Comparison of ENCODE assay signal across 27 cellular contexts in genomic region chr16:60318486-60318885, GRCh38.
DNase-seq lines count a peak whose midpoint lies in the region; ATAC-seq, FAIRE-seq and TF ChIP-seq lines count a peak whose summit lies in the region.
"Had no signal": no experiment of that assay in that cellular context is flagged by ENCODE, and none has a peak within 500 bp of the region (broad histone marks: within the 10 kb centered on the region; RNA-seq: fewer than 3 reads in every experiment).

No MANE protein-coding gene starts in this region.

- intact Hi-C loops in mammary epithelial cell (cut with micrococcal nuclease) (no loop called here), breast epithelium (cut with DNase I; ENCODE audit: low total_unique reads) (no loop called here)

- no peak overlapping the region for H2AFZ ChIP-seq in mammary epithelial cell (ENCODE audit: low read depth, low read length)

- 92% methylated on average over 2 of the region's 2 CpGs for WGBS in mammary epithelial cell (ENCODE audit: low coverage, missing lambda C conversion rate)

- H3K79me2 ChIP-seq in mammary epithelial cell (ENCODE audit: insufficient read depth, low read length), result no peaks in the 10 kb centered on the region

- no peaks in the 10 kb centered on the region for H3K4me1 ChIP-seq in mammary epithelial cell (ENCODE audit: insufficient read depth, low read length)
- no peaks in the 10 kb centered on the region for H3K4me1 ChIP-seq in breast epithelium
- H3K4me1 ChIP-seq: A549; BLaER1 treated with 17β-estradiol and CSF1 and Interleukin-3, amounts not matched to agents 10 nM and 100 nM had no signal

- H3K4me3 ChIP-seq in mammary epithelial cell (replicated peaks in 1 of 3; ENCODE audit: insufficient read depth in 1 of 3, low read depth in 2 of 3, low read length in 3 of 3) (no peak overlapping the region), breast epithelium (no peak overlapping the region)
- H3K4me3 ChIP-seq: A549; BLaER1 treated with 17β-estradiol and CSF1 and Interleukin-3, amounts not matched to agents 10 nM and 100 nM; GM12878 had no signal

- no peak for FAIRE-seq in urothelium cell line (lab: Jason Lieb, UNC)
- FAIRE-seq: A549, GM12878, GM12892, GM18507, GM19239 had no signal

- dilution Hi-C loops in mammary epithelial cell (cut with HindIII; ENCODE audit: low sequenced_read_pairs), result no loop called here

- no TSS peak for BruUV-seq in mammary epithelial cell (replicated peaks; lab: Mats Ljungman, UMichigan)

- no peak overlapping the region for H3K9ac ChIP-seq in mammary epithelial cell (ENCODE audit: insufficient read depth, low read length)
- H3K9ac ChIP-seq: BLaER1 treated with 17β-estradiol and CSF1 and Interleukin-3, amounts not matched to agents 10 nM and 100 nM had no signal

- H4K20me1 ChIP-seq in mammary epithelial cell (ENCODE audit: insufficient read depth, low read length), result no peaks in the 10 kb centered on the region
- H4K20me1 ChIP-seq: BLaER1 treated with 17β-estradiol and CSF1 and Interleukin-3, amounts not matched to agents 10 nM and 100 nM had no signal

- H3K9me3 ChIP-seq in mammary epithelial cell (replicated peaks; ENCODE audit: insufficient read depth, low read length) (no peaks in the 10 kb centered on the region), breast epithelium (no peaks in the 10 kb centered on the region)
- H3K9me3 ChIP-seq: A549 had no signal

- in situ Hi-C loops in mammary epithelial cell (cut with MboI; ENCODE audit: low sequenced_read_pairs in 2 of 2), result no loop called here
- in situ Hi-C loops in SK-MEL-5 (cut with HindIII; ENCODE audit: low pct_unique_long_range_greater_than_20kb, low sequenced_read_pairs), result no loop called here

- no peak for TF ChIP-seq POLR2A in breast epithelium (IDR thresholded peaks at IDR 0.05)

- CTCF ChIA-PET in mammary epithelial cell (lab: Charles Lee; ENCODE audit: low non-redundant PET), result no interaction called here

- TF ChIP-seq CTCF in mammary epithelial cell (conservative IDR thresholded peaks at IDR 0.05 in 1 of 2, IDR thresholded peaks at IDR 0.05 in 1 of 2; ENCODE audit: extremely low read depth in 1 of 2, insufficient read depth in 1 of 2, low read depth in 1 of 2, low read length in 2 of 2) (no peak), breast epithelium (IDR thresholded peaks at IDR 0.05) (no peak)

- H3K27me3 ChIP-seq in mammary epithelial cell (ENCODE audit: insufficient read depth, low read length) (no peaks in the 10 kb centered on the region), breast epithelium (no peaks in the 10 kb centered on the region)
- H3K27me3 ChIP-seq: BLaER1 treated with 17β-estradiol and CSF1 and Interleukin-3, amounts not matched to agents 10 nM and 100 nM had no signal

- H3K36me3 ChIP-seq in mammary epithelial cell (ENCODE audit: insufficient read depth, low read length), result no peaks in the 10 kb centered on the region
- H3K36me3 ChIP-seq in breast epithelium, result no peaks in the 10 kb centered on the region
- H3K36me3 ChIP-seq: BLaER1 treated with 17β-estradiol and CSF1 and Interleukin-3, amounts not matched to agents 10 nM and 100 nM had no signal

- H3K27ac ChIP-seq in mammary epithelial cell (ENCODE audit: insufficient read depth, low read depth, low read length) (no peak overlapping the region), breast epithelium (no peak overlapping the region)
- H3K27ac ChIP-seq: 22Rv1; A549; BLaER1 treated with 17β-estradiol and CSF1 and Interleukin-3, amounts not matched to agents 10 nM and 100 nM; C4-2B had no signal

- no peak overlapping the region for H3K4me2 ChIP-seq in mammary epithelial cell (ENCODE audit: insufficient read depth, low read depth, low read length)
- H3K4me2 ChIP-seq: A549; BLaER1 treated with 17β-estradiol and CSF1 and Interleukin-3, amounts not matched to agents 10 nM and 100 nM had no signal

- ATAC-seq in GM18909 (IDR thresholded peaks at IDR 0.05; ENCODE audit: poor library complexity, unreplicated experiment) (no peak), HG03378 (IDR thresholded peaks at IDR 0.05; ENCODE audit: unreplicated experiment) (no peak)
- ATAC-seq: A549; CD8-positive, alpha-beta T cell; GM12878 had no signal

- DNase-seq in mammary epithelial cell (peak; percentile 38), breast epithelium (ENCODE audit: low spot score in 2 of 2) (no peak), SK-MEL-5 (ENCODE audit: low read depth, low spot score) (peak; percentile 35), foreskin melanocyte (peak; percentile 75), urothelium cell line (ENCODE audit: low spot score) (peak; percentile 18)
- DNase-seq in stimulated activated CD4-positive, alpha-beta T cell treated with anti-CD3 and anti-CD28 coated beads, Interleukin-4, amount 100 ng/mL, for 1 hour, result no peak
- DNase-seq: AML-193; CD4-positive, alpha-beta T cell; CD8-positive, alpha-beta T cell; COR-L47; DMS 273 treated with DMSO at 0.1 percent for 48 hours; DMS153; DMS53; DMS79; DND-41; EL; GDM1 had no signal

Comparison
In these comparisons a context has a peak if more than half of its experiments do, and no peak if none do; other contexts are left out.
1. DNase-seq: peak in mammary epithelial cell (single experiment), SK-MEL-5 (single experiment), foreskin melanocyte (single experiment) and urothelium cell line (single experiment); none in breast epithelium (0 of 2) and stimulated activated CD4-positive, alpha-beta T cell treated with anti-CD3 and anti-CD28 coated beads, Interleukin-4, amount 100 ng/mL, for 1 hour (single experiment).